In the genomic region with DNA sequence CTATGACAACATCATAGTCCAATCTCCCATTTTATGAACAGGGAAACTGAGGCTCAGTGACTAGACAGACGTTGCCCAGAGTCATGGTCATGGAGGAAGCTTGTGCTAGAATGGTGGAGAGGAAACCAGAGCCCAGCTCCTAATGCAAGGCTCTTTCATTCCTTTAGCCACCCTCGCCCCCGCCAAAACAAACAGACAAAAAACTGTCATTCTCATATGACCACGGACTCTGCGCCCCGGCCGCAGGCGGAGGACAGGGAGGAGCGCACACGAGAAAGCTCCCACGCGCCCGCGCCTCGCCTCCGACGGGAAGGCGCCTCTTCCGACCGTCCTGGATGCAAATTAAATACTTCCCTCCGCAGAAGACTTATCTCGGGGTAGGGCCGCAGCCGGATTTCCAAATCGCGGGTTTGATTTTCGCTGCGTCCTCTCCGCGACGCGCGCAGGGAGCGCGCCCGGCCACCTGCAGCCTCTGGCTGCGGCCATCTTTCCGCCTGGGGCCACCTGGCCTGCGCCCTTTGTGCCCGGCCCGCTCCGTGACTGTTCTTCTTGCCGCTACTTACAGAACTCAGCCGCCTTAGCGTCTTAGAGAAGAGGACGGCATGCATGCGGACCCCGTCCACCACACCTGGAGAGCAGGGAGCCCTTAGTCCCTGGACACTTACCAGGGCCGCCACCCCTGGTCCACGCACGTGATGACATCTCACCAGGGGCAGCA, we compare ENCODE assay signal across 1 cellular context.
TF ChIP-seq lines count a peak whose summit lies in the region.

No MANE protein-coding gene starts in this region.

TF ChIP-seq in K562, 482 proteins besides CTCF, POLR2A, EP300 and RAD21 (continued from another document and continues in another):
- TF ChIP-seq, protein P1, sequence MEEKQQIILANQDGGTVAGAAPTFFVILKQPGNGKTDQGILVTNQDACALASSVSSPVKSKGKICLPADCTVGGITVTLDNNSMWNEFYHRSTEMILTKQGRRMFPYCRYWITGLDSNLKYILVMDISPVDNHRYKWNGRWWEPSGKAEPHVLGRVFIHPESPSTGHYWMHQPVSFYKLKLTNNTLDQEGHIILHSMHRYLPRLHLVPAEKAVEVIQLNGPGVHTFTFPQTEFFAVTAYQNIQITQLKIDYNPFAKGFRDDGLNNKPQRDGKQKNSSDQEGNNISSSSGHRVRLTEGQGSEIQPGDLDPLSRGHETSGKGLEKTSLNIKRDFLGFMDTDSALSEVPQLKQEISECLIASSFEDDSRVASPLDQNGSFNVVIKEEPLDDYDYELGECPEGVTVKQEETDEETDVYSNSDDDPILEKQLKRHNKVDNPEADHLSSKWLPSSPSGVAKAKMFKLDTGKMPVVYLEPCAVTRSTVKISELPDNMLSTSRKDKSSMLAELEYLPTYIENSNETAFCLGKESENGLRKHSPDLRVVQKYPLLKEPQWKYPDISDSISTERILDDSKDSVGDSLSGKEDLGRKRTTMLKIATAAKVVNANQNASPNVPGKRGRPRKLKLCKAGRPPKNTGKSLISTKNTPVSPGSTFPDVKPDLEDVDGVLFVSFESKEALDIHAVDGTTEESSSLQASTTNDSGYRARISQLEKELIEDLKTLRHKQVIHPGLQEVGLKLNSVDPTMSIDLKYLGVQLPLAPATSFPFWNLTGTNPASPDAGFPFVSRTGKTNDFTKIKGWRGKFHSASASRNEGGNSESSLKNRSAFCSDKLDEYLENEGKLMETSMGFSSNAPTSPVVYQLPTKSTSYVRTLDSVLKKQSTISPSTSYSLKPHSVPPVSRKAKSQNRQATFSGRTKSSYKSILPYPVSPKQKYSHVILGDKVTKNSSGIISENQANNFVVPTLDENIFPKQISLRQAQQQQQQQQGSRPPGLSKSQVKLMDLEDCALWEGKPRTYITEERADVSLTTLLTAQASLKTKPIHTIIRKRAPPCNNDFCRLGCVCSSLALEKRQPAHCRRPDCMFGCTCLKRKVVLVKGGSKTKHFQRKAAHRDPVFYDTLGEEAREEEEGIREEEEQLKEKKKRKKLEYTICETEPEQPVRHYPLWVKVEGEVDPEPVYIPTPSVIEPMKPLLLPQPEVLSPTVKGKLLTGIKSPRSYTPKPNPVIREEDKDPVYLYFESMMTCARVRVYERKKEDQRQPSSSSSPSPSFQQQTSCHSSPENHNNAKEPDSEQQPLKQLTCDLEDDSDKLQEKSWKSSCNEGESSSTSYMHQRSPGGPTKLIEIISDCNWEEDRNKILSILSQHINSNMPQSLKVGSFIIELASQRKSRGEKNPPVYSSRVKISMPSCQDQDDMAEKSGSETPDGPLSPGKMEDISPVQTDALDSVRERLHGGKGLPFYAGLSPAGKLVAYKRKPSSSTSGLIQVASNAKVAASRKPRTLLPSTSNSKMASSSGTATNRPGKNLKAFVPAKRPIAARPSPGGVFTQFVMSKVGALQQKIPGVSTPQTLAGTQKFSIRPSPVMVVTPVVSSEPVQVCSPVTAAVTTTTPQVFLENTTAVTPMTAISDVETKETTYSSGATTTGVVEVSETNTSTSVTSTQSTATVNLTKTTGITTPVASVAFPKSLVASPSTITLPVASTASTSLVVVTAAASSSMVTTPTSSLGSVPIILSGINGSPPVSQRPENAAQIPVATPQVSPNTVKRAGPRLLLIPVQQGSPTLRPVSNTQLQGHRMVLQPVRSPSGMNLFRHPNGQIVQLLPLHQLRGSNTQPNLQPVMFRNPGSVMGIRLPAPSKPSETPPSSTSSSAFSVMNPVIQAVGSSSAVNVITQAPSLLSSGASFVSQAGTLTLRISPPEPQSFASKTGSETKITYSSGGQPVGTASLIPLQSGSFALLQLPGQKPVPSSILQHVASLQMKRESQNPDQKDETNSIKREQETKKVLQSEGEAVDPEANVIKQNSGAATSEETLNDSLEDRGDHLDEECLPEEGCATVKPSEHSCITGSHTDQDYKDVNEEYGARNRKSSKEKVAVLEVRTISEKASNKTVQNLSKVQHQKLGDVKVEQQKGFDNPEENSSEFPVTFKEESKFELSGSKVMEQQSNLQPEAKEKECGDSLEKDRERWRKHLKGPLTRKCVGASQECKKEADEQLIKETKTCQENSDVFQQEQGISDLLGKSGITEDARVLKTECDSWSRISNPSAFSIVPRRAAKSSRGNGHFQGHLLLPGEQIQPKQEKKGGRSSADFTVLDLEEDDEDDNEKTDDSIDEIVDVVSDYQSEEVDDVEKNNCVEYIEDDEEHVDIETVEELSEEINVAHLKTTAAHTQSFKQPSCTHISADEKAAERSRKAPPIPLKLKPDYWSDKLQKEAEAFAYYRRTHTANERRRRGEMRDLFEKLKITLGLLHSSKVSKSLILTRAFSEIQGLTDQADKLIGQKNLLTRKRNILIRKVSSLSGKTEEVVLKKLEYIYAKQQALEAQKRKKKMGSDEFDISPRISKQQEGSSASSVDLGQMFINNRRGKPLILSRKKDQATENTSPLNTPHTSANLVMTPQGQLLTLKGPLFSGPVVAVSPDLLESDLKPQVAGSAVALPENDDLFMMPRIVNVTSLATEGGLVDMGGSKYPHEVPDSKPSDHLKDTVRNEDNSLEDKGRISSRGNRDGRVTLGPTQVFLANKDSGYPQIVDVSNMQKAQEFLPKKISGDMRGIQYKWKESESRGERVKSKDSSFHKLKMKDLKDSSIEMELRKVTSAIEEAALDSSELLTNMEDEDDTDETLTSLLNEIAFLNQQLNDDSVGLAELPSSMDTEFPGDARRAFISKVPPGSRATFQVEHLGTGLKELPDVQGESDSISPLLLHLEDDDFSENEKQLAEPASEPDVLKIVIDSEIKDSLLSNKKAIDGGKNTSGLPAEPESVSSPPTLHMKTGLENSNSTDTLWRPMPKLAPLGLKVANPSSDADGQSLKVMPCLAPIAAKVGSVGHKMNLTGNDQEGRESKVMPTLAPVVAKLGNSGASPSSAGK (IDR thresholded peaks at IDR 0.05): peak; percentile 87
- TF ChIP-seq, protein P2, sequence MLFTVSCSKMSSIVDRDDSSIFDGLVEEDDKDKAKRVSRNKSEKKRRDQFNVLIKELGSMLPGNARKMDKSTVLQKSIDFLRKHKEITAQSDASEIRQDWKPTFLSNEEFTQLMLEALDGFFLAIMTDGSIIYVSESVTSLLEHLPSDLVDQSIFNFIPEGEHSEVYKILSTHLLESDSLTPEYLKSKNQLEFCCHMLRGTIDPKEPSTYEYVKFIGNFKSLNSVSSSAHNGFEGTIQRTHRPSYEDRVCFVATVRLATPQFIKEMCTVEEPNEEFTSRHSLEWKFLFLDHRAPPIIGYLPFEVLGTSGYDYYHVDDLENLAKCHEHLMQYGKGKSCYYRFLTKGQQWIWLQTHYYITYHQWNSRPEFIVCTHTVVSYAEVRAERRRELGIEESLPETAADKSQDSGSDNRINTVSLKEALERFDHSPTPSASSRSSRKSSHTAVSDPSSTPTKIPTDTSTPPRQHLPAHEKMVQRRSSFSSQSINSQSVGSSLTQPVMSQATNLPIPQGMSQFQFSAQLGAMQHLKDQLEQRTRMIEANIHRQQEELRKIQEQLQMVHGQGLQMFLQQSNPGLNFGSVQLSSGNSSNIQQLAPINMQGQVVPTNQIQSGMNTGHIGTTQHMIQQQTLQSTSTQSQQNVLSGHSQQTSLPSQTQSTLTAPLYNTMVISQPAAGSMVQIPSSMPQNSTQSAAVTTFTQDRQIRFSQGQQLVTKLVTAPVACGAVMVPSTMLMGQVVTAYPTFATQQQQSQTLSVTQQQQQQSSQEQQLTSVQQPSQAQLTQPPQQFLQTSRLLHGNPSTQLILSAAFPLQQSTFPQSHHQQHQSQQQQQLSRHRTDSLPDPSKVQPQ (CRISPR knock-in tag; IDR thresholded peaks at IDR 0.05; ENCODE audit: borderline replicate concordance): no peak
- TF ChIP-seq ZNF239 (CRISPR knock-in tag; IDR thresholded peaks at IDR 0.05): no peak
- TF ChIP-seq ZNF431 (CRISPR knock-in tag; IDR thresholded peaks at IDR 0.05): 0 out of 2 replicates have a peak, but pooled peaks have one; percentile 64
- TF ChIP-seq ZNF766 (CRISPR knock-in tag; conservative IDR thresholded peaks at IDR 0.05): no peak; the same call in 1 of the 2 replicates
- no peak for TF ChIP-seq HNRNPH1 (optimal IDR thresholded peaks at IDR 0.05; ENCODE audit: low read depth, low read length)
- TF ChIP-seq, protein P3, sequence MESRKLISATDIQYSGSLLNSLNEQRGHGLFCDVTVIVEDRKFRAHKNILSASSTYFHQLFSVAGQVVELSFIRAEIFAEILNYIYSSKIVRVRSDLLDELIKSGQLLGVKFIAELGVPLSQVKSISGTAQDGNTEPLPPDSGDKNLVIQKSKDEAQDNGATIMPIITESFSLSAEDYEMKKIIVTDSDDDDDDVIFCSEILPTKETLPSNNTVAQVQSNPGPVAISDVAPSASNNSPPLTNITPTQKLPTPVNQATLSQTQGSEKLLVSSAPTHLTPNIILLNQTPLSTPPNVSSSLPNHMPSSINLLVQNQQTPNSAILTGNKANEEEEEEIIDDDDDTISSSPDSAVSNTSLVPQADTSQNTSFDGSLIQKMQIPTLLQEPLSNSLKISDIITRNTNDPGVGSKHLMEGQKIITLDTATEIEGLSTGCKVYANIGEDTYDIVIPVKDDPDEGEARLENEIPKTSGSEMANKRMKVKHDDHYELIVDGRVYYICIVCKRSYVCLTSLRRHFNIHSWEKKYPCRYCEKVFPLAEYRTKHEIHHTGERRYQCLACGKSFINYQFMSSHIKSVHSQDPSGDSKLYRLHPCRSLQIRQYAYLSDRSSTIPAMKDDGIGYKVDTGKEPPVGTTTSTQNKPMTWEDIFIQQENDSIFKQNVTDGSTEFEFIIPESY (CRISPR knock-in tag; IDR thresholded peaks at IDR 0.05): no peak
- no peak for TF ChIP-seq ZNF384 (IDR thresholded peaks at IDR 0.05; ENCODE audit: low read depth, low read length)
- no peak for TF ChIP-seq ZC3H11A (IDR thresholded peaks at IDR 0.05; ENCODE audit: low read depth, low read length)
- no peak for TF ChIP-seq ZNF778 (CRISPR knock-in tag; IDR thresholded peaks at IDR 0.05)
- TF ChIP-seq EWSR1 (IDR thresholded peaks at IDR 0.05; ENCODE audit: borderline replicate concordance, low read depth, partially characterized antibody): no peak
- no peak for TF ChIP-seq SMAD2 (IDR thresholded peaks at IDR 0.05; ENCODE audit: low read depth, low read length)
- TF ChIP-seq ZNF197 (CRISPR knock-in tag; IDR thresholded peaks at IDR 0.05; ENCODE audit: low read depth): no peak
- TF ChIP-seq BACH1 (tag; IDR thresholded peaks at IDR 0.05): no peak
- TF ChIP-seq, protein P4, sequence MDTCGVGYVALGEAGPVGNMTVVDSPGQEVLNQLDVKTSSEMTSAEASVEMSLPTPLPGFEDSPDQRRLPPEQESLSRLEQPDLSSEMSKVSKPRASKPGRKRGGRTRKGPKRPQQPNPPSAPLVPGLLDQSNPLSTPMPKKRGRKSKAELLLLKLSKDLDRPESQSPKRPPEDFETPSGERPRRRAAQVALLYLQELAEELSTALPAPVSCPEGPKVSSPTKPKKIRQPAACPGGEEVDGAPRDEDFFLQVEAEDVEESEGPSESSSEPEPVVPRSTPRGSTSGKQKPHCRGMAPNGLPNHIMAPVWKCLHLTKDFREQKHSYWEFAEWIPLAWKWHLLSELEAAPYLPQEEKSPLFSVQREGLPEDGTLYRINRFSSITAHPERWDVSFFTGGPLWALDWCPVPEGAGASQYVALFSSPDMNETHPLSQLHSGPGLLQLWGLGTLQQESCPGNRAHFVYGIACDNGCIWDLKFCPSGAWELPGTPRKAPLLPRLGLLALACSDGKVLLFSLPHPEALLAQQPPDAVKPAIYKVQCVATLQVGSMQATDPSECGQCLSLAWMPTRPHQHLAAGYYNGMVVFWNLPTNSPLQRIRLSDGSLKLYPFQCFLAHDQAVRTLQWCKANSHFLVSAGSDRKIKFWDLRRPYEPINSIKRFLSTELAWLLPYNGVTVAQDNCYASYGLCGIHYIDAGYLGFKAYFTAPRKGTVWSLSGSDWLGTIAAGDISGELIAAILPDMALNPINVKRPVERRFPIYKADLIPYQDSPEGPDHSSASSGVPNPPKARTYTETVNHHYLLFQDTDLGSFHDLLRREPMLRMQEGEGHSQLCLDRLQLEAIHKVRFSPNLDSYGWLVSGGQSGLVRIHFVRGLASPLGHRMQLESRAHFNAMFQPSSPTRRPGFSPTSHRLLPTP (IDR thresholded peaks at IDR 0.05; ENCODE audit: borderline replicate concordance, extremely low read depth, insufficient read length): no peak
- no peak for TF ChIP-seq ZNF143 (CRISPR knock-in tag; IDR thresholded peaks at IDR 0.05)
- TF ChIP-seq XRCC4 (IDR thresholded peaks at IDR 0.05; ENCODE audit: extremely low read depth, insufficient read depth, insufficient read length): no peak
- TF ChIP-seq, protein P5, sequence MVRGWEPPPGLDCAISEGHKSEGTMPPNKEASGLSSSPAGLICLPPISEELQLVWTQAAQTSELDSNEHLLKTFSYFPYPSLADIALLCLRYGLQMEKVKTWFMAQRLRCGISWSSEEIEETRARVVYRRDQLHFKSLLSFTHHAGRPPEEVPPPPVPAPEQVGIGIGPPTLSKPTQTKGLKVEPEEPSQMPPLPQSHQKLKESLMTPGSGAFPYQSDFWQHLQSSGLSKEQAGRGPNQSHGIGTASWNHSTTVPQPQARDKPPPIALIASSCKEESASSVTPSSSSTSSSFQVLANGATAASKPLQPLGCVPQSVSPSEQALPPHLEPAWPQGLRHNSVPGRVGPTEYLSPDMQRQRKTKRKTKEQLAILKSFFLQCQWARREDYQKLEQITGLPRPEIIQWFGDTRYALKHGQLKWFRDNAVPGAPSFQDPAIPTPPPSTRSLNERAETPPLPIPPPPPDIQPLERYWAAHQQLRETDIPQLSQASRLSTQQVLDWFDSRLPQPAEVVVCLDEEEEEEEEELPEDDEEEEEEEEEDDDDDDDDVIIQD (CRISPR knock-in tag; IDR thresholded peaks at IDR 0.05): no peak
- TF ChIP-seq ZNF717 (CRISPR knock-in tag; IDR thresholded peaks at IDR 0.05): no peak
- TF ChIP-seq ZNF175 (CRISPR knock-in tag; IDR thresholded peaks at IDR 0.05; ENCODE audit: low read depth): no peak
- no peak for TF ChIP-seq XRCC5 (IDR thresholded peaks at IDR 0.05; ENCODE audit: low read depth, low read length)
- no peak for TF ChIP-seq TRIM28 (IDR thresholded peaks at IDR 0.05)
- TF ChIP-seq, protein P6, sequence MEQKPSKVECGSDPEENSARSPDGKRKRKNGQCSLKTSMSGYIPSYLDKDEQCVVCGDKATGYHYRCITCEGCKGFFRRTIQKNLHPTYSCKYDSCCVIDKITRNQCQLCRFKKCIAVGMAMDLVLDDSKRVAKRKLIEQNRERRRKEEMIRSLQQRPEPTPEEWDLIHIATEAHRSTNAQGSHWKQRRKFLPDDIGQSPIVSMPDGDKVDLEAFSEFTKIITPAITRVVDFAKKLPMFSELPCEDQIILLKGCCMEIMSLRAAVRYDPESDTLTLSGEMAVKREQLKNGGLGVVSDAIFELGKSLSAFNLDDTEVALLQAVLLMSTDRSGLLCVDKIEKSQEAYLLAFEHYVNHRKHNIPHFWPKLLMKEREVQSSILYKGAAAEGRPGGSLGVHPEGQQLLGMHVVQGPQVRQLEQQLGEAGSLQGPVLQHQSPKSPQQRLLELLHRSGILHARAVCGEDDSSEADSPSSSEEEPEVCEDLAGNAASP (IDR thresholded peaks at IDR 0.05): no peak
- no peak for TF ChIP-seq RAD51 (IDR thresholded peaks at IDR 0.05; ENCODE audit: borderline replicate concordance, low read depth)
- 0 out of 2 replicates have a peak, but pooled peaks have one; percentile 63 for TF ChIP-seq SREBF2 (CRISPR knock-in tag; IDR thresholded peaks at IDR 0.05)
- peak; percentile 63 for TF ChIP-seq BRD9 (IDR thresholded peaks at IDR 0.05; ENCODE audit: low read depth, partially characterized antibody)
- TF ChIP-seq, protein P7, sequence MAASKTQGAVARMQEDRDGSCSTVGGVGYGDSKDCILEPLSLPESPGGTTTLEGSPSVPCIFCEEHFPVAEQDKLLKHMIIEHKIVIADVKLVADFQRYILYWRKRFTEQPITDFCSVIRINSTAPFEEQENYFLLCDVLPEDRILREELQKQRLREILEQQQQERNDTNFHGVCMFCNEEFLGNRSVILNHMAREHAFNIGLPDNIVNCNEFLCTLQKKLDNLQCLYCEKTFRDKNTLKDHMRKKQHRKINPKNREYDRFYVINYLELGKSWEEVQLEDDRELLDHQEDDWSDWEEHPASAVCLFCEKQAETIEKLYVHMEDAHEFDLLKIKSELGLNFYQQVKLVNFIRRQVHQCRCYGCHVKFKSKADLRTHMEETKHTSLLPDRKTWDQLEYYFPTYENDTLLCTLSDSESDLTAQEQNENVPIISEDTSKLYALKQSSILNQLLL (CRISPR knock-in tag; IDR thresholded peaks at IDR 0.05; ENCODE audit: borderline replicate concordance): no peak
- no peak; the same call in 1 of the 2 replicates for TF ChIP-seq ETV1 (tag; conservative IDR thresholded peaks at IDR 0.05; ENCODE audit: low read depth)
- no peak for TF ChIP-seq CHD2 (IDR thresholded peaks at IDR 0.05; ENCODE audit: low read depth, low read length)
- TF ChIP-seq EGR1 (conservative IDR thresholded peaks at IDR 0.05): peak; percentile 92
